In the genomic region with DNA sequence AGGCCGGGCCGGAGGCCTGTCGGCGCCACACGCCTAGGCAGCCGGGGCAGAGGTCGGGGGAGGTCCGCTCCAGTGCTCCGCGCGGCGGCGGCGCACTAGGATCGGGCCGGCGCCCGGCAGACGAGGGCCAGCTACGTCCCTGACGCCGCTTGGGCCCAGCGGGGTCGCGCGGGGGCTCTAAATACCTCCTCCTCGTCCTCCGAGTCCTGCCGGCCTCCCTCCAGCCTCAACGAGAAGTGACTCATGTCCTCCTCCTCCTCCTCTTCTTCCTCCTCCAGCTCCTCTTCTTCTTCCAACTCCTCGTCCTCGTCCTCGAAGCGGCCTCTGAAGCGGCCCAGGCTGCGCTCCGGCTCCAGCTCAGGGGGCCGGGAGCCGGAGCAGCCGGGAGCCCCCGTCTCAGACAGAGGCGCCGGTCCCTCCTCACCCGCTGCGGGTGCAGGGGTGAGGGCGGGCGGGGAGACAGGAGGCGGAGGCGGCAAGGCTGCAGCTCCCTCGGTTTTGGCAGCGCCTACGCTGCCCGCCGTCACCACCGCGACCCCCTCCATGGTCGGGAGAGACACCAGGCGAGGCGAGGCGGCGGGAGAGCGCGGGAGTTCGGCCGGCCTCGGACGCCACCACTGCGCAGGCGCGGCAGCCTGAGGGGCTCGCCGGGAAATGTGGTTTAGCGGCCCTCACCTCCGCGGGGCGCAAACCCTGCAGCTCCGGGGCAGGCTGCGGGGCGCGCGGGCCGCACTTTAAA, we compare ENCODE assay signal across 8 cellular contexts. TPM values are rescaled to one million over a fixed set of nuclear protein-coding genes. Genes with fewer than 3 reads are reported as not detected.
DNase-seq lines count a peak whose midpoint lies in the region; ATAC-seq and TF ChIP-seq lines count a peak whose summit lies in the region.

A gene with protein sequence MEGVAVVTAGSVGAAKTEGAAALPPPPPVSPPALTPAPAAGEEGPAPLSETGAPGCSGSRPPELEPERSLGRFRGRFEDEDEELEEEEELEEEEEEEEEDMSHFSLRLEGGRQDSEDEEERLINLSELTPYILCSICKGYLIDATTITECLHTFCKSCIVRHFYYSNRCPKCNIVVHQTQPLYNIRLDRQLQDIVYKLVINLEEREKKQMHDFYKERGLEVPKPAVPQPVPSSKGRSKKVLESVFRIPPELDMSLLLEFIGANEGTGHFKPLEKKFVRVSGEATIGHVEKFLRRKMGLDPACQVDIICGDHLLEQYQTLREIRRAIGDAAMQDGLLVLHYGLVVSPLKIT (minus strand): TSS at position 619 of the 739 bp plus-strand sequence. CDS start 74 bp downstream, at position 545.

- H4K20me1 ChIP-seq in DND-41 (ENCODE audit: insufficient read depth, low read length) (no peaks in the 10 kb centered on the region), neural progenitor cell (ENCODE audit: low read depth) (peaks cover 5% of the 10 kb centered on the region)

- TF ChIP-seq CTCF in DND-41 (IDR thresholded peaks at IDR 0.05; ENCODE audit: borderline replicate concordance, extremely low read depth, low read length, poor library complexity, severe bottlenecking) = peak; percentile 23
- TF ChIP-seq CTCF in foreskin keratinocyte (conservative IDR thresholded peaks at IDR 0.05) = peak; percentile 27
- TF ChIP-seq CTCF in neural progenitor cell (IDR thresholded peaks at IDR 0.05) = no peak

- H3K4me1 Mint-ChIP-seq in neural progenitor cell = peaks cover 4% of the 10 kb centered on the region

- H3K79me2 ChIP-seq in DND-41 (ENCODE audit: insufficient read depth, low read length) (peaks cover 43% of the 10 kb centered on the region), neural progenitor cell (ENCODE audit: low read depth) (peaks cover 27% of the 10 kb centered on the region)

- ATAC-seq in DND-41 (ENCODE audit: insufficient read depth, low read depth) (peak; percentile 85), GM21717 (IDR thresholded peaks at IDR 0.05; ENCODE audit: unreplicated experiment) (peak; percentile 83), foreskin keratinocyte (peak; percentile 81)

- H3K4me1 ChIP-seq in DND-41 (ENCODE audit: insufficient read depth, low read length) (peaks cover 33% of the 10 kb centered on the region), foreskin keratinocyte (peaks cover 7% of the 10 kb centered on the region), neural progenitor cell (peaks cover 7% of the 10 kb centered on the region), stomach smooth muscle (ENCODE audit: control insufficient read depth, insufficient read depth, low read length) (peaks cover 9% of the 10 kb centered on the region)

- H3K4me2 ChIP-seq in DND-41 (ENCODE audit: insufficient read depth, low read length) (peak within 1 kb of the TSS; percentile 91), neural progenitor cell (peak within 1 kb of the TSS; percentile 84)

- H3K36me3 ChIP-seq in DND-41 (ENCODE audit: insufficient read depth, low read length) = peaks cover 28% of the 10 kb centered on the region
- peaks cover 30% of the 10 kb centered on the region for H3K36me3 ChIP-seq in KOPT-K1 (ENCODE audit: insufficient read depth, low read length)
- H3K36me3 ChIP-seq in neural progenitor cell = peaks cover 15% of the 10 kb centered on the region
- H3K36me3 ChIP-seq in stomach smooth muscle (ENCODE audit: control insufficient read depth in 2 of 2, insufficient read depth in 2 of 2, low read length in 2 of 2) = peaks cover 0 to 5% of the 10 kb centered on the region in 2 donors

- H2AFZ ChIP-seq in DND-41 (ENCODE audit: low read depth, low read length) = peak within 1 kb of the TSS; percentile 99
- peak within 1 kb of the TSS; percentile 92 for H2AFZ ChIP-seq in neural progenitor cell (replicated peaks)

- H3K27me3 ChIP-seq in DND-41 (ENCODE audit: insufficient read depth, low read length, poor library complexity) = no peaks in the 10 kb centered on the region
- no peaks in the 10 kb centered on the region for H3K27me3 ChIP-seq in foreskin keratinocyte
- H3K27me3 ChIP-seq in neural progenitor cell = no peaks in the 10 kb centered on the region
- H3K27me3 ChIP-seq in stomach smooth muscle (ENCODE audit: control insufficient read depth in 1 of 2, insufficient read depth in 2 of 2, low read length in 2 of 2) = no peaks in the 10 kb centered on the region

- H3K9ac ChIP-seq in DND-41 (ENCODE audit: low read depth, low read length) = peak within 1 kb of the TSS; percentile 82
- peak within 1 kb of the TSS; percentile 60 for H3K9ac ChIP-seq in neural progenitor cell
- peak within 1 kb of the TSS; percentile 84 to 87 for H3K9ac ChIP-seq in stomach smooth muscle (ENCODE audit: low read length in 2 of 2)

- DNase-seq in DND-41 (peak; percentile 80), SHP77 treated with DMSO at 0.1 percent for 48 hours (lab: John Stamatoyannopoulos, UW) (peak; percentile 73), foreskin keratinocyte (peak; percentile 22 to 62), neural progenitor cell (ENCODE audit: low spot score) (peak; percentile 96)
- DNase-seq in activated gamma-delta T cell treated with anti-CD3 and anti-CD28 coated beads, Interleukin-2, amount 50 U/mL, for 16 hours (ENCODE audit: low read depth) = peak; percentile 55

- peak within 1 kb of the TSS; percentile 93 for H3K4me3 Mint-ChIP-seq in neural progenitor cell

- H3K36me3 Mint-ChIP-seq in neural progenitor cell = peaks cover 3% of the 10 kb centered on the region

- peaks cover 7% of the 10 kb centered on the region for H3F3A ChIP-seq in neural progenitor cell (ENCODE audit: low read depth)

- H3K27ac ChIP-seq in DND-41 (ENCODE audit: low read length) = peak within 1 kb of the TSS; percentile 96
- H3K27ac ChIP-seq in KOPT-K1 (ENCODE audit: low read depth, low read length, poor library complexity, severe bottlenecking) = peak within 1 kb of the TSS; percentile 76
- peak within 1 kb of the TSS; percentile 58 for H3K27ac ChIP-seq in foreskin keratinocyte
- H3K27ac ChIP-seq in neural progenitor cell = peak within 1 kb of the TSS; percentile 71
- peak within 1 kb of the TSS; percentile 69 for H3K27ac ChIP-seq in stomach smooth muscle (ENCODE audit: low read length)

- H3K9me3 Mint-ChIP-seq in neural progenitor cell = no peaks in the 10 kb centered on the region

- peak within 1 kb of the TSS; percentile 85 for H3K27ac Mint-ChIP-seq in neural progenitor cell

- H3K4me3 ChIP-seq in DND-41 (ENCODE audit: low read depth in 1 of 2, low read length in 2 of 2) (peak within 1 kb of the TSS; percentile 72 to 75), neural progenitor cell (peak within 1 kb of the TSS; percentile 79), stomach smooth muscle (ENCODE audit: low read length in 2 of 2) (peak within 1 kb of the TSS; percentile 76 to 83)

- no peaks in the 10 kb centered on the region for H3K27me3 Mint-ChIP-seq in neural progenitor cell (ENCODE audit: insufficient read depth, low read depth)

- H3K9me3 ChIP-seq in DND-41 (ENCODE audit: insufficient read depth, low read length, severe bottlenecking) = no peaks in the 10 kb centered on the region
- H3K9me3 ChIP-seq in KOPT-K1 (ENCODE audit: insufficient read depth, low read length, poor library complexity, severe bottlenecking) = no peaks in the 10 kb centered on the region
- no peaks in the 10 kb centered on the region for H3K9me3 ChIP-seq in neural progenitor cell (ENCODE audit: low read depth)
- H3K9me3 ChIP-seq in stomach smooth muscle (ENCODE audit: control insufficient read depth in 2 of 2, low read length in 2 of 2) = no peaks in the 10 kb centered on the region

RNA-seq across cellular contexts. Expression of the gene that starts here (rescaled TPM):
- total RNA-seq in foreskin keratinocyte (14.1 and 14.2 TPM in 2 replicates), neural progenitor cell (ENCODE audit: low replicate concordance) (22.5 and 28.8 TPM in 2 replicates)
- polyA plus RNA-seq in foreskin keratinocyte = 8.2 and 9.8 TPM in 2 replicates

Comparison
In these comparisons a context has a peak if more than half of its experiments do, and no peak if none do; other contexts are left out.
1. Peak in every context shown above with its lines: DNase-seq, ATAC-seq, H3K4me3 ChIP-seq and H3K27ac ChIP-seq.
2. DNase-seq: peak in every context shown above with its lines; median percentile 96 in neural progenitor cell; 80 in DND-41; 73 in SHP77 treated with DMSO at 0.1 percent for 48 hours; 55 in activated gamma-delta T cell treated with anti-CD3 and anti-CD28 coated beads, Interleukin-2, amount 50 U/mL, for 16 hours; 42 in foreskin keratinocyte.